ENCODE assay signal across 8 cellular contexts in genomic region chr17:47315451-47316266, GRCh38. TPM values are rescaled to one million over a fixed set of nuclear protein-coding genes. Genes with fewer than 3 reads are reported as not detected.
DNase-seq lines count a peak whose midpoint lies in the region; ATAC-seq and TF ChIP-seq lines count a peak whose summit lies in the region.

No MANE protein-coding gene starts in this region.

- intact Hi-C loops in right lobe of liver (cut with DNase I): loop anchor here in 1 of 2 donors (10.0 kb wide), 1 partner anchor 81 kb away; no protein-coding TSS in a partner anchor

- H3K27me3 ChIP-seq in SJSA1 (replicated peaks): no peaks in the 10 kb centered on the region
- no peaks in the 10 kb centered on the region for H3K27me3 ChIP-seq in right lobe of liver
- no peaks in the 10 kb centered on the region for H3K27me3 ChIP-seq in suprapubic skin

- no peak for TF ChIP-seq POLR2A in right lobe of liver (IDR thresholded peaks at IDR 0.05)
- TF ChIP-seq POLR2A in suprapubic skin (IDR thresholded peaks at IDR 0.05): no peak

- ATAC-seq in right lobe of liver (peak; percentile 84 to 94 (median 90)), GM19328 (IDR thresholded peaks at IDR 0.05; ENCODE audit: unreplicated experiment) (no peak)

- TF ChIP-seq CTCF in right lobe of liver (IDR thresholded peaks at IDR 0.05) (peak; percentile 80 to 87 (median 85)), suprapubic skin (IDR thresholded peaks at IDR 0.05) (peak; percentile 66)

- TF ChIP-seq EP300 in suprapubic skin (IDR thresholded peaks at IDR 0.05): peak; percentile 42

- H3K4me1 ChIP-seq in SJSA1 (replicated peaks) (peaks cover 40% of the 10 kb centered on the region), right lobe of liver (peaks cover 0 to 30% (median 6%) of the 10 kb centered on the region in 4 donors), suprapubic skin (peaks cover 17% of the 10 kb centered on the region)

- no peak overlapping the region for H3K4me3 ChIP-seq in SJSA1
- peak overlapping the region in 1 of 3 donors; percentile 17 for H3K4me3 ChIP-seq in right lobe of liver
- H3K4me3 ChIP-seq in suprapubic skin: no peak overlapping the region

- H3K27ac ChIP-seq in SJSA1 (peak overlapping the region; percentile 48), right lobe of liver (peak overlapping the region; percentile 66 to 92 (median 74)), suprapubic skin (peak overlapping the region; percentile 55)

- H3K9me3 ChIP-seq in SJSA1 (replicated peaks) (no peaks in the 10 kb centered on the region), right lobe of liver (no peaks in the 10 kb centered on the region), suprapubic skin (no peaks in the 10 kb centered on the region)

- peaks cover 40% of the 10 kb centered on the region for H3K36me3 ChIP-seq in SJSA1
- no peaks in the 10 kb centered on the region for H3K36me3 ChIP-seq in right lobe of liver
- no peaks in the 10 kb centered on the region for H3K36me3 ChIP-seq in suprapubic skin

- WGBS in right lobe of liver (ENCODE audit: insufficient coverage, low coverage, low lambda C conversion rate, missing lambda C conversion rate): 15% methylated on average over 7 of the region's 7 CpGs
- 19% methylated on average over 7 of the region's 7 CpGs for WGBS in suprapubic skin

- DNase-seq in A172 (ENCODE audit: low spot score) (peak; percentile 72), GDM1 (lab: John Stamatoyannopoulos, UW) (peak; percentile 25), NAMALWA (ENCODE audit: low spot score) (peak; percentile 83), SJSA1 (ENCODE audit: low read depth in 1 of 2, low spot score in 2 of 2) (peak in 1 of 2 experiments; percentile 91), dedifferentiated amniotic fluid mesenchymal stem cell (ENCODE audit: extremely low spot score) (peak; percentile 89), right lobe of liver (no peak), suprapubic skin (ENCODE audit: low spot score in 2 of 2) (no peak)

RNA-seq across cellular contexts. Expression of gene EFCAB13, which starts 8.1 kb away (rescaled TPM):
- not detected in 2 replicates for total RNA-seq in A172 (2014; rRNA removed; shearing (Covaris generic))
- 1.8 and 5.4 TPM in 2 replicates for total RNA-seq in SJSA1 (2014; rRNA removed; shearing (Covaris generic))
- 1 to 10 TPM in 5 of 6 experiments, under 1 TPM in 1; 0.68 to 7.2 (median 3.2) TPM for total RNA-seq in right lobe of liver
- 1 to 10 TPM in 3 of 4 donors, under 1 TPM in 1; 0.26 to 2.8 (median 2.1) TPM for total RNA-seq in suprapubic skin

Comparison
In these comparisons a context has a peak if more than half of its experiments do, and no peak if none do; other contexts are left out.
1. DNase-seq: peak in A172 (single experiment), GDM1 (single experiment), NAMALWA (single experiment) and dedifferentiated amniotic fluid mesenchymal stem cell (single experiment); none in right lobe of liver (0 of 3) and suprapubic skin (0 of 2).
2. Peak in every context shown above with its lines, with median percentiles within 50 percentile points of each other: H3K27ac ChIP-seq.